ENCODE assay signal across 8 cellular contexts in the genomic region with DNA sequence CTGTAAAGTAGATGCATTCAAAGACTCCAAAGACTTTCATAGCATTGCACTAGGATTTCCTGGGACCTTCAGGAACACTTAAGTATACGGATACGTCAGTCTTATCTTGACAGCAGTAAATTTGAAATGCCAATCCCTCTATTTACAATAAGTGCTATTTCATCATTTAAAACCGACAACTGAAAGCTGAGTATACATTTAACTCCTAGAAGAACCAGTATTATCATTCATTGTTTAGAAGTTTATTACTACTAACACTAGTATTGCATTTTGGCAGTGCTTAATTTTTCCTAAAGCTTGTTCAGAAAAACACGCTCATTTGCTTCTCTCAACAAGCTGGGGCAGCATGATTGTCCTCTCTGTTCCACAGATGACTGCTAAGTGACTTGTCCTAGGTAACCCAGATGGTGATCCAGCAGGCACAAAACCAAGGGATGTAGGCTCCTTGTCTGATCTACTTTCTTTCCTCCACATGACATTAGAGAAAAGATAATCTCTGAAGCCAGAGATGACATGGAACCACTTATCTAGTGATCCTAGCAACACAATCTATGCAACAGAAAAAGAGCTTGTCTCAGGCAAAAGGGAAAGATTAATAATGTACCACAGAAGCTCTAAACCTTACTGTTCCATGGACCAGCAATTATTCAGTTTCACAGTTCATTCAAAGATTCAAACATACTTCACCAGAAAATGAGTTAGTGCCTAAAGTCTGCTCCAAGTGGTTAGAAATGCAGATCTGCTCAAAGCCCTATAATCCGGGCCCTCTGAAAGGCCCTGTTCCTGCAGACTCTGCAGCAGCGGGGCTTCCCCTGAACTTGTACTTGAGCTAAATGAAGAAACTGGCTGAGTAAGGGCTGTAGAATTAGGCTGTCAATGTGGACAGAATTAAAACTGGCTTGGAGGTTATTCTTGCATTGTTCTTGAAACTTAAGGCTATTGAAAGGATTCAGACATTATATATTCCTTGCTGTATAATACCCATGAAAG. TPM values are rescaled to one million over a fixed set of nuclear protein-coding genes. Genes with fewer than 3 reads are reported as not detected.
DNase-seq lines count a peak whose midpoint lies in the region; TF ChIP-seq lines count a peak whose summit lies in the region.

No MANE protein-coding gene starts in this region.

- no peak overlapping the region for H3K27ac Mint-ChIP-seq in neural progenitor cell

- H3K36me3 ChIP-seq in GM23248 (ENCODE audit: low read depth) (peaks cover 9% of the 10 kb centered on the region; the same call in 1 of the 2 replicates), neural progenitor cell (no peaks in the 10 kb centered on the region)

- peaks cover 2% of the 10 kb centered on the region for H3K27me3 Mint-ChIP-seq in neural progenitor cell (ENCODE audit: insufficient read depth, low read depth)

- POLR2A ChIA-PET in GM10248 (lab: Yijun Ruan, JAX): no interaction called here

- H3K4me3 ChIP-seq in GM23248 (peak overlapping the region; percentile 100), coronary artery (peak overlapping the region; percentile 86), neural progenitor cell (no peak overlapping the region)

- peaks cover 60% of the 10 kb centered on the region for H3K4me1 ChIP-seq in GM23248 (ENCODE audit: insufficient read depth)
- H3K4me1 ChIP-seq in neural progenitor cell: peaks cover 33% of the 10 kb centered on the region

- H3K79me2 ChIP-seq in GM23248 (ENCODE audit: insufficient read depth) (peaks cover 100% of the 10 kb centered on the region), neural progenitor cell (ENCODE audit: low read depth) (no peaks in the 10 kb centered on the region)

- DNase-seq in GM10248 (ENCODE audit: extremely low spot score) (peak; percentile 44), GM23248 (peak; percentile 73), RPMI8226 (peak; percentile 80), coronary artery (ENCODE audit: low spot score) (no peak), neural progenitor cell (ENCODE audit: low spot score) (no peak), AG08396 (ENCODE audit: low spot score) (no peak), COLO829 (ENCODE audit: low spot score) (no peak), occipital lobe (lab: John Stamatoyannopoulos, UW) (no peak)

- no peaks in the 10 kb centered on the region for H3K9me3 Mint-ChIP-seq in neural progenitor cell

- H3K4me3 Mint-ChIP-seq in neural progenitor cell: peak overlapping the region; percentile 61

- peaks cover 14% of the 10 kb centered on the region for H3K36me3 Mint-ChIP-seq in neural progenitor cell

- H4K20me1 ChIP-seq in GM23248 (ENCODE audit: insufficient read depth) (no peaks in the 10 kb centered on the region; the same call in 1 of the 2 replicates), neural progenitor cell (ENCODE audit: low read depth) (no peaks in the 10 kb centered on the region)

- H3K27ac ChIP-seq in GM23248: peak overlapping the region; percentile 80
- peak overlapping the region; percentile 85 to 95 for H3K27ac ChIP-seq in coronary artery
- H3K27ac ChIP-seq in neural progenitor cell: no peak overlapping the region

- H3K9me3 ChIP-seq in GM23248 (ENCODE audit: low read depth) (no peaks in the 10 kb centered on the region), neural progenitor cell (ENCODE audit: low read depth) (no peaks in the 10 kb centered on the region)

- H3K9me2 ChIP-seq in GM23248 (ENCODE audit: insufficient read depth): no peaks in the 10 kb centered on the region

- peak overlapping the region; percentile 95 for H3K9ac ChIP-seq in GM23248
- H3K9ac ChIP-seq in neural progenitor cell: no peak overlapping the region

- H2AFZ ChIP-seq in GM23248: no peak overlapping the region
- no peak overlapping the region for H2AFZ ChIP-seq in neural progenitor cell (replicated peaks)

- CTCF ChIA-PET in GM10248 (lab: Yijun Ruan, JAX): interaction anchor here (0.7 to 1.9 kb wide), 8 partner anchors 10 to 366 kb away, joined by 3 to 5 read pairs (median 3); no protein-coding TSS in a partner anchor

- WGBS in GM23248 (ENCODE audit: low coverage in 1 of 2, low lambda C conversion rate in 2 of 2, missing lambda C conversion rate in 2 of 2), 2 experiments: 54 to 58% methylated on average over 6 of the region's 6 CpGs

- H3K4me2 ChIP-seq in GM23248 (ENCODE audit: unreplicated experiment) (peak overlapping the region; percentile 97), neural progenitor cell (no peak overlapping the region)

- no peak for TF ChIP-seq CTCF in GM10248 (IDR thresholded peaks at IDR 0.05; ENCODE audit: control extremely low read depth, extremely low read depth, low read depth, missing control alignments)
- TF ChIP-seq CTCF in coronary artery (IDR thresholded peaks at IDR 0.05): no peak
- no peak for TF ChIP-seq CTCF in neural progenitor cell (IDR thresholded peaks at IDR 0.05)

- in situ Hi-C loops in GM23248 (cut with MboI): no loop called here

- peaks cover 80% of the 10 kb centered on the region for H3K4me1 Mint-ChIP-seq in neural progenitor cell

- H3F3A ChIP-seq in GM23248 (ENCODE audit: insufficient read depth): peaks cover 74% of the 10 kb centered on the region
- H3F3A ChIP-seq in neural progenitor cell (ENCODE audit: low read depth): peaks cover 13% of the 10 kb centered on the region

- no peaks in the 10 kb centered on the region for H3K27me3 ChIP-seq in GM23248 (replicated peaks; ENCODE audit: insufficient read depth)
- H3K27me3 ChIP-seq in neural progenitor cell: no peaks in the 10 kb centered on the region

RNA-seq across cellular contexts. Expression of a gene that starts 5.2 kb away (rescaled TPM):
- total RNA-seq in GM23248 (2014; rRNA removed; shearing (Covaris generic)): 22.1 and 23.7 TPM in 2 replicates
- polyA plus RNA-seq in GM23248 (2016; fragmentation: Nextera tagmentation; extraction: Ambion mirVana): 6.8 and 7.4 TPM in 2 replicates
- total RNA-seq in neural progenitor cell (ENCODE audit: low replicate concordance) (3.0 and 3.8 TPM in 2 replicates), occipital lobe (4.8 TPM)

RNA-seq across cellular contexts. Expression of a gene that starts 51.9 kb away (rescaled TPM):
- total RNA-seq in GM23248 (2014; rRNA removed; shearing (Covaris generic)): 14.8 and 19.1 TPM in 2 replicates
- 27.3 and 33.2 TPM in 2 replicates for polyA plus RNA-seq in GM23248 (2016; fragmentation: Nextera tagmentation; extraction: Ambion mirVana)
- total RNA-seq in neural progenitor cell (ENCODE audit: low replicate concordance) (32.4 and 48.3 TPM in 2 replicates), occipital lobe (68.8 TPM)

RNA-seq across cellular contexts. Expression of a gene that starts 52.0 kb away (rescaled TPM):
- total RNA-seq in GM23248 (2014; rRNA removed; shearing (Covaris generic)): 9.4 and 11.9 TPM in 2 replicates
- 11.2 and 11.7 TPM in 2 replicates for polyA plus RNA-seq in GM23248 (2016; fragmentation: Nextera tagmentation; extraction: Ambion mirVana)
- total RNA-seq in neural progenitor cell (ENCODE audit: low replicate concordance): 8.4 and 13.4 TPM in 2 replicates
- total RNA-seq in occipital lobe: 14.3 TPM

Comparison
In these comparisons a context has a peak if more than half of its experiments do, and no peak if none do; other contexts are left out.
1. DNase-seq: peak in GM10248 (single experiment), GM23248 (single experiment) and RPMI8226 (single experiment); none in coronary artery (single experiment), neural progenitor cell (single experiment), AG08396 (single experiment), COLO829 (single experiment) and occipital lobe (single experiment).